Comparison of ENCODE assay signal across 1 cellular context in the genomic region with DNA sequence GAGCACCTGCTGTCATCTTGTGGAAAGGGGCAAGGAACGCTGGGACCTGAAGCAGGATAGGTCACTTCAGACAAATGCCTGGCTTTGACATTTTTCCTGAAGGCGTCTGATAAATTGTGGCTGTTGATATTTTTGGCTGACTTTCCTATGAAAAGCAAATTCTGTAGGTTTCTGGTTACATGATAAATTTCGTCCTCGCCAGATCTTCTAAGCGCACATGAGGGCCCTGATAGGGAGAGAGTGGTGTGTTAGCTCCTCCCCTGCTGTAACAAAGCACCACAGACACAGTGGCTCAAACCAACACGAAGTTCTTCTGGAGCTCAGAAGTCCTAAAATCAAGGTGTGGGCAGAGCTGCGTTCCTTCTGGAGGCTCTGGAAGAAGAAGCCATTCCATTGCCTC.
TF ChIP-seq lines count a peak whose summit lies in the region.

No MANE protein-coding gene starts in this region.

TF ChIP-seq in endothelial cell of umbilical vein, 7 proteins besides CTCF, POLR2A, EP300 and RAD21:
- TF ChIP-seq POLR2AphosphoS5 (IDR thresholded peaks at IDR 0.05; ENCODE audit: insufficient read depth, low read depth, low read length) = no peak
- TF ChIP-seq FOS (IDR thresholded peaks at IDR 0.05; ENCODE audit: borderline replicate concordance, insufficient read depth, low read length) = no peak
- no peak for TF ChIP-seq GATA2 (IDR thresholded peaks at IDR 0.05; ENCODE audit: insufficient read depth, insufficient read length, low read depth, low read length)
- no peak for TF ChIP-seq MYC (IDR thresholded peaks at IDR 0.05; ENCODE audit: low read depth, low read length)
- no peak for TF ChIP-seq EZH2 (IDR thresholded peaks at IDR 0.05; ENCODE audit: borderline replicate concordance, low read depth, low read length, severe bottlenecking)
- no peak for TF ChIP-seq JUN (IDR thresholded peaks at IDR 0.05; ENCODE audit: borderline replicate concordance, insufficient read depth, insufficient read length, low read depth)
- TF ChIP-seq, protein P1, sequence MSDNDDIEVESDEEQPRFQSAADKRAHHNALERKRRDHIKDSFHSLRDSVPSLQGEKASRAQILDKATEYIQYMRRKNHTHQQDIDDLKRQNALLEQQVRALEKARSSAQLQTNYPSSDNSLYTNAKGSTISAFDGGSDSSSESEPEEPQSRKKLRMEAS (IDR thresholded peaks at IDR 0.05; ENCODE audit: insufficient read depth, insufficient read length) = no peak
